1 cellular context compared by ENCODE assay signal in the genomic region with DNA sequence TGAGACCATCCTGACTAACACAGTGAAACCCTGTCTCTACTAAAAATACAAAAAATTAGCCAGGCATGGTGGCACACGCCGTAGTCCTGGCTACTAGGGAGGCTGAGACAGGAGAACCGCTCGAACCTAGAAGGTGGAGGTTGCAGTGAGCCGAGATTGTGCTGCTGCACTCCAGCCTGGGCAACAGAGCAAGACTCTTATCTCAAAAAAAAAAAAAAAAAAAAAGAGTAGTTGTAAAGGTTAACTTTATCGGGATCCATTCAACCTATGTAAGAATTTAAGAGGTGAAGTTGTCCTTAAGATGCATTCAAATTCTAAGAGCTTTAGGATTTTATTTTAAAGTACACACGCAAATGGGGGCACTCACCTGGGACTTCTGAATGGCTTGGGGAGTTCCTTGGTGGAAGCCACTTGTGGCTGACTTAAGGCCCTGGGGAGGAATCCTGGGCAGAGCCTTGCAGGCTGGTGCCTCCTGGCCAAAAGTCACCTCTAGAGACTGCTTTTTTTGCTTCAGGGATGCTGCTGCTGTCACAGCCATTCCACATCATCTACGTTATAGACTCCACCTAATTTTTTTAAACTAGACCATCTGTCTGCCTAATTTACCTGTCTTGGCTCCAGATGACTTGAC.
TF ChIP-seq lines count a peak whose summit lies in the region.

No MANE protein-coding gene starts in this region.

TF ChIP-seq in HCT116, 20 proteins besides CTCF, POLR2A, EP300 and RAD21 (continued from another document):
- TF ChIP-seq, protein P1, sequence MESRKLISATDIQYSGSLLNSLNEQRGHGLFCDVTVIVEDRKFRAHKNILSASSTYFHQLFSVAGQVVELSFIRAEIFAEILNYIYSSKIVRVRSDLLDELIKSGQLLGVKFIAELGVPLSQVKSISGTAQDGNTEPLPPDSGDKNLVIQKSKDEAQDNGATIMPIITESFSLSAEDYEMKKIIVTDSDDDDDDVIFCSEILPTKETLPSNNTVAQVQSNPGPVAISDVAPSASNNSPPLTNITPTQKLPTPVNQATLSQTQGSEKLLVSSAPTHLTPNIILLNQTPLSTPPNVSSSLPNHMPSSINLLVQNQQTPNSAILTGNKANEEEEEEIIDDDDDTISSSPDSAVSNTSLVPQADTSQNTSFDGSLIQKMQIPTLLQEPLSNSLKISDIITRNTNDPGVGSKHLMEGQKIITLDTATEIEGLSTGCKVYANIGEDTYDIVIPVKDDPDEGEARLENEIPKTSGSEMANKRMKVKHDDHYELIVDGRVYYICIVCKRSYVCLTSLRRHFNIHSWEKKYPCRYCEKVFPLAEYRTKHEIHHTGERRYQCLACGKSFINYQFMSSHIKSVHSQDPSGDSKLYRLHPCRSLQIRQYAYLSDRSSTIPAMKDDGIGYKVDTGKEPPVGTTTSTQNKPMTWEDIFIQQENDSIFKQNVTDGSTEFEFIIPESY (IDR thresholded peaks at IDR 0.05; ENCODE audit: extremely low read depth, insufficient replicate concordance, low read length): no peak
- no peak for TF ChIP-seq SP1 (IDR thresholded peaks at IDR 0.05; ENCODE audit: low read depth)
- TF ChIP-seq, protein P2, sequence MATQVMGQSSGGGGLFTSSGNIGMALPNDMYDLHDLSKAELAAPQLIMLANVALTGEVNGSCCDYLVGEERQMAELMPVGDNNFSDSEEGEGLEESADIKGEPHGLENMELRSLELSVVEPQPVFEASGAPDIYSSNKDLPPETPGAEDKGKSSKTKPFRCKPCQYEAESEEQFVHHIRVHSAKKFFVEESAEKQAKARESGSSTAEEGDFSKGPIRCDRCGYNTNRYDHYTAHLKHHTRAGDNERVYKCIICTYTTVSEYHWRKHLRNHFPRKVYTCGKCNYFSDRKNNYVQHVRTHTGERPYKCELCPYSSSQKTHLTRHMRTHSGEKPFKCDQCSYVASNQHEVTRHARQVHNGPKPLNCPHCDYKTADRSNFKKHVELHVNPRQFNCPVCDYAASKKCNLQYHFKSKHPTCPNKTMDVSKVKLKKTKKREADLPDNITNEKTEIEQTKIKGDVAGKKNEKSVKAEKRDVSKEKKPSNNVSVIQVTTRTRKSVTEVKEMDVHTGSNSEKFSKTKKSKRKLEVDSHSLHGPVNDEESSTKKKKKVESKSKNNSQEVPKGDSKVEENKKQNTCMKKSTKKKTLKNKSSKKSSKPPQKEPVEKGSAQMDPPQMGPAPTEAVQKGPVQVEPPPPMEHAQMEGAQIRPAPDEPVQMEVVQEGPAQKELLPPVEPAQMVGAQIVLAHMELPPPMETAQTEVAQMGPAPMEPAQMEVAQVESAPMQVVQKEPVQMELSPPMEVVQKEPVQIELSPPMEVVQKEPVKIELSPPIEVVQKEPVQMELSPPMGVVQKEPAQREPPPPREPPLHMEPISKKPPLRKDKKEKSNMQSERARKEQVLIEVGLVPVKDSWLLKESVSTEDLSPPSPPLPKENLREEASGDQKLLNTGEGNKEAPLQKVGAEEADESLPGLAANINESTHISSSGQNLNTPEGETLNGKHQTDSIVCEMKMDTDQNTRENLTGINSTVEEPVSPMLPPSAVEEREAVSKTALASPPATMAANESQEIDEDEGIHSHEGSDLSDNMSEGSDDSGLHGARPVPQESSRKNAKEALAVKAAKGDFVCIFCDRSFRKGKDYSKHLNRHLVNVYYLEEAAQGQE (IDR thresholded peaks at IDR 0.05; ENCODE audit: low read depth): no peak
- TF ChIP-seq EZH2 (IDR thresholded peaks at IDR 0.05): no peak
- no peak for TF ChIP-seq POLR2AphosphoS5 (IDR thresholded peaks at IDR 0.05; ENCODE audit: low read depth, low read length)
- TF ChIP-seq JUND (IDR thresholded peaks at IDR 0.05): no peak
- TF ChIP-seq, protein P3, sequence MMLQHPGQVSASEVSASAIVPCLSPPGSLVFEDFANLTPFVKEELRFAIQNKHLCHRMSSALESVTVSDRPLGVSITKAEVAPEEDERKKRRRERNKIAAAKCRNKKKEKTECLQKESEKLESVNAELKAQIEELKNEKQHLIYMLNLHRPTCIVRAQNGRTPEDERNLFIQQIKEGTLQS (IDR thresholded peaks at IDR 0.05): no peak
- no peak for TF ChIP-seq ZNF274 (IDR thresholded peaks at IDR 0.05; ENCODE audit: low read depth, low read length)
- TF ChIP-seq SRF (IDR thresholded peaks at IDR 0.05; ENCODE audit: low read depth): no peak
- no peak for TF ChIP-seq EZH2phosphoT487 (IDR thresholded peaks at IDR 0.05; ENCODE audit: borderline replicate concordance)
- TF ChIP-seq SIN3A (IDR thresholded peaks at IDR 0.05; ENCODE audit: low read depth): no peak
- no peak for TF ChIP-seq ZFX (IDR thresholded peaks at IDR 0.05)
- TF ChIP-seq CBX3 (IDR thresholded peaks at IDR 0.05; ENCODE audit: low read depth): no peak
- no peak for TF ChIP-seq FOSL1 (IDR thresholded peaks at IDR 0.05; ENCODE audit: low read depth)
- TF ChIP-seq TCF7L2 (IDR thresholded peaks at IDR 0.05; ENCODE audit: borderline replicate concordance, extremely low read depth, insufficient read depth, insufficient read length): no peak
